Comparison of ENCODE assay signal across 25 cellular contexts in the genomic region with DNA sequence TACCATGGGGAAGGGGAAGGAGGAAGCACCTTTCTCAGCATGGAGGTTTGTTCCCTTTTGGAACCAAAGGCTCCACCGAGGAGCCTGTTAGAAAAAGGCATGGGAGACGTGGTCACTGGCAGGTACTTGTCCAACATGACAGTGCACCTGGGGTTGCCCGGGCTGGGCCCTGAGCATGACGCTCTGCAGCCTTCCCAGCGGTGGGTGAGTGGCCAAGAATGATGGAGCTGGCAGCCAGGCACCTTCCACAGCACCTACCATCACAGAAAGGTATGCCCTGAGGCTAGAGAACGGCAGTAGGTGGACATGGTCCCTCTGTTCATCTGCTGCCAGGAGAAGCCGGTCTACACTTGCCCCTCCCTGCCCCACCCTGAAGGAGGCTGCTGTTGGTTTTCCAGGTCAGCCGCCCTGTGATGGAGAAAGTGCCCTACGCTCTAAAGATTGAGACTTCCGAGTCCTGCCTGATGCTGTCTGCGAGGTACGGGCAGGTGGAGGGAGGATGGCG.
"Had no signal": no experiment of that assay in that cellular context is flagged by ENCODE, and none has a peak within 500 bp of the region (broad histone marks: within the 10 kb centered on the region; RNA-seq: fewer than 3 reads in every experiment).

No MANE protein-coding gene starts in this region.

- H3K27me3 Mint-ChIP-seq: activated CD8-positive, alpha-beta T cell treated with anti-CD3 and anti-CD28 coated beads for 36 hours; activated T-helper 17 cell treated with anti-CD3 and anti-CD28 coated beads, Interleukin-2, amount 50 U/mL, for 72 hours had no signal

- H3K4me3 Mint-ChIP-seq: activated CD8-positive, alpha-beta T cell treated with anti-CD3 and anti-CD28 coated beads for 36 hours; activated naive CD8-positive, alpha-beta T cell treated with anti-CD3 and anti-CD28 coated beads, Interleukin-2, amount 10 ng/mL, durations not matched to agents 7 days and 5 days; activated T-helper 17 cell treated with anti-CD3 and anti-CD28 coated beads, Interleukin-2, amount 50 U/mL, for 72 hours; IgD-negative memory B cell; T-helper 1 cell treated with Interleukin-12 subunit alpha and Interleukin-12 subunit beta and Interleukin-4 antibody, amounts not matched to agents 30 μg/mL and 1 μg/mL, for 36 hours had no signal

- H3K4me1 Mint-ChIP-seq: activated naive CD8-positive, alpha-beta T cell treated with anti-CD3 and anti-CD28 coated beads, Interleukin-2, amount 10 ng/mL, durations not matched to agents 7 days and 5 days; activated T-helper 17 cell treated with anti-CD3 and anti-CD28 coated beads, Interleukin-2, amount 50 U/mL, for 72 hours; IgD-negative memory B cell had no signal

- DNase-seq: activated CD4-positive, alpha-beta T cell treated with anti-CD3 and anti-CD28 coated beads for 4 hours; activated CD8-positive, alpha-beta T cell treated with anti-CD3 and anti-CD28 coated beads for 36 hours; activated naive CD4-positive, alpha-beta T cell treated with anti-CD3 and anti-CD28 coated beads, Interleukin-2, amount 50 U/mL, for 16 hours; activated naive CD8-positive, alpha-beta T cell treated with anti-CD3 and anti-CD28 coated beads, Interleukin-2, amount 10 ng/mL, durations not matched to agents 7 days and 5 days; activated T-cell treated with anti-CD3 and anti-CD28 coated beads for 4 hours; activated T-cell treated with anti-CD3 and anti-CD28 coated beads, Interleukin-2, amount 50 U/mL, for 48 hours; adrenal gland; anterior cingulate cortex; caudate nucleus; KG1; MV-4-11; NCI-H1092 treated with DMSO at 0.1 percent for 48 hours; NCI-H1417 treated with DMSO at 0.1 percent for 48 hours; NCI-H187; NCI-H2081; NCI-H446; NCI-H524; NCI-H748 treated with DMSO at 0.1 percent for 48 hours; OCI-M1; Peyer's patch; SHP77 treated with DMSO at 0.1 percent for 48 hours had no signal

- H3K36me3 Mint-ChIP-seq: activated naive CD8-positive, alpha-beta T cell treated with anti-CD3 and anti-CD28 coated beads, Interleukin-2, amount 10 ng/mL, durations not matched to agents 7 days and 5 days; IgD-negative memory B cell had no signal

- H3K27ac Mint-ChIP-seq: activated CD8-positive, alpha-beta T cell treated with anti-CD3 and anti-CD28 coated beads for 36 hours; activated naive CD8-positive, alpha-beta T cell treated with anti-CD3 and anti-CD28 coated beads, Interleukin-2, amount 10 ng/mL, durations not matched to agents 7 days and 5 days; activated T-helper 17 cell treated with anti-CD3 and anti-CD28 coated beads, Interleukin-2, amount 50 U/mL, for 72 hours; T-helper 1 cell treated with Interleukin-12 subunit alpha and Interleukin-12 subunit beta and Interleukin-4 antibody, amounts not matched to agents 30 μg/mL and 1 μg/mL, for 36 hours had no signal

- H3K9me3 Mint-ChIP-seq: activated CD8-positive, alpha-beta T cell treated with anti-CD3 and anti-CD28 coated beads for 36 hours; activated naive CD8-positive, alpha-beta T cell treated with anti-CD3 and anti-CD28 coated beads, Interleukin-2, amount 10 ng/mL, durations not matched to agents 7 days and 5 days; activated T-helper 17 cell treated with anti-CD3 and anti-CD28 coated beads, Interleukin-2, amount 50 U/mL, for 72 hours; IgD-negative memory B cell; T-helper 1 cell treated with Interleukin-12 subunit alpha and Interleukin-12 subunit beta and Interleukin-4 antibody, amounts not matched to agents 30 μg/mL and 1 μg/mL, for 36 hours had no signal

- H3K27me3 ChIP-seq: adrenal gland, Peyer's patch had no signal

- H3K4me3 ChIP-seq: adrenal gland, Peyer's patch had no signal

- H3K9me3 ChIP-seq: adrenal gland, Peyer's patch had no signal

- H3K27ac ChIP-seq: adrenal gland, Peyer's patch, RWPE1 had no signal

- H3K4me1 ChIP-seq: Peyer's patch had no signal

- H3K36me3 ChIP-seq: adrenal gland had no signal
